Comparison of ENCODE assay signal across 7 cellular contexts in the genomic region with DNA sequence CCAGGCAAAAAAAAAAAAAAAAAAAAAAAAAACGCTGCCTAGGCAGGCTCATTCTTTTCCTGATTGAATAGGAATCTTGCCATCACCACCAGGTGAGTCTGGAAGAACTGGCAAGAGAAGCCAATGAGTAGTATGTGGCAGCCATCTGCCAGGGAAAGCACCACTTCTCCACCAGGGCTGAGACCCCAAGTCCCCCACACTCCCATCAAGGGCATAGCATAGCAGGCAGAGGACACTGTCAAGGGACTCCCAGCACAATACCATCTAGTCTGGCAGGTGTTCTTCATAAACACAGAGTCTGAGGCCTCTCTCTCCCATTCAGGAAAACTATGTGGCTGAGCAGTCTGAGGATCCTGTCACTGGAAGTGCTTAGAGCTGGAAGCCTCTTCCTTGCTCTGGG.
"Had no signal": no experiment of that assay in that cellular context is flagged by ENCODE, and none has a peak within 500 bp of the region (broad histone marks: within the 10 kb centered on the region; RNA-seq: fewer than 3 reads in every experiment).

No MANE protein-coding gene starts in this region.

- H3K9me3 Mint-ChIP-seq: GM23338, H9, HFFc6 had no signal

- DNase-seq: H9, HCEC 1CT, HFFc6, KG1 had no signal

- H3K4me3 Mint-ChIP-seq: GM23338, H9, HFFc6 had no signal

- H3K27ac Mint-ChIP-seq: GM23338, HFFc6 had no signal

- ATAC-seq: GM23338, HepG2, K562 had no signal
